Comparison of ENCODE assay signal across 16 cellular contexts in the genomic region with DNA sequence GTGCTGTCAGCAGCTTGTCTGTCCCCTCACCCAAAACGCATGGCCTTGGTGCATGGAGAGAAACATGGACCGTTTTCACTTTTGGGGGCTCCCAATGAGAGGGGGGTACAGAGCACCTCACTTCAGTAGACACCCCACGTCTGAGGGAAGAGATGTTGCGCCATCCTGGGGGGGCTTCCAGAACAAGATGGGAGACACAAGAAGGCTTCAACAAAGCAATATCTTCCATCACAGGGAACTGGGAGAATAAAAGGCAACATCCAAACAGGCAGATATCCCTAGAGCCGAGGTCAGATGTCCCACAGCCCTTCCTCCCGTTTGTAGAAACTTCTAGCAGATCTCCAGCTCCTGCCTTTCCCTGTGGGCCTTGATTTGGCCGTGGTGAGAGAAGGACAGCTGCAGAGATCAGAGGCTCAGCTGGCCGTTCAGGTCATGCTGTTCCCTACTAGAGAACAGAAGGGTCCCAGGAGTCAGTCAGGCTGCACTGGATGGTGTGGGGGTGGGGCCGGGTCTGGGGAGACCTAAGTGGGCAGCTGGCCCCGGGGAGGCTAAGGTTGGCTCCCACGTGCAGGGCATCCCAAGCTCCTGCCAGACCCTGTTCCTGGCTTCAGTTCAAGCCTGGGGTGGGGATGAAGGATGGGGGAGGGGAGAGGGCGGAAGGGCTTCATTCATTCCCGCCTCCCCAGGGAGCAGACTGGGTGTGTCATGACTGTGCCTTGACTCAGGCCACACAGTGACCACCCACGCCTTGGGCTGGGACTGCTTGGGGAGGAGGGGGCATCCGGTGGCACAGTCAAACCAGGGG. TPM values are rescaled to one million over a fixed set of nuclear protein-coding genes. Genes with fewer than 3 reads are reported as not detected.
DNase-seq lines count a peak whose midpoint lies in the region; ATAC-seq and TF ChIP-seq lines count a peak whose summit lies in the region.
"Had no signal": no experiment of that assay in that cellular context is flagged by ENCODE, and none has a peak within 500 bp of the region (broad histone marks: within the 10 kb centered on the region; RNA-seq: fewer than 3 reads in every experiment).

No MANE protein-coding gene starts in this region.

- BruUV-seq in HCT116 (replicated peaks; lab: Mats Ljungman, UMichigan), result no TSS peak

- no peaks in the 10 kb centered on the region for H3K9me2 ChIP-seq in HCT116 (ENCODE audit: insufficient read depth)

- no peak overlapping the region for H2AFZ ChIP-seq in HCT116 (ENCODE audit: low read depth, low read length, poor library complexity, severe bottlenecking)
- H2AFZ ChIP-seq in smooth muscle cell (ENCODE audit: low read depth), result no peak overlapping the region

- no peaks in the 10 kb centered on the region for H4K20me1 ChIP-seq in HCT116 (ENCODE audit: insufficient read depth)
- H4K20me1 ChIP-seq in smooth muscle cell (ENCODE audit: low read depth), result peaks cover 79% of the 10 kb centered on the region

- 80% methylated on average over 12 of the region's 15 CpGs for WGBS in smooth muscle cell (ENCODE audit: low lambda C conversion rate)

- DNase-seq in HCT116 (ENCODE audit: low read depth, low spot score) (no peak), amniotic epithelial cell (ENCODE audit: low read depth) (peak; percentile 5), right atrium auricular region (ENCODE audit: low spot score) (no peak), smooth muscle cell (lab: John Stamatoyannopoulos, UW; ENCODE audit: unreplicated experiment) (no peak), KG1 (lab: John Stamatoyannopoulos, UW) (no peak), lower lobe of right lung (no peak), globus pallidus (ENCODE audit: low spot score) (no peak)
- DNase-seq: activated CD4-positive, alpha-beta T cell treated with anti-CD3 and anti-CD28 coated beads, Interleukin-2, amount 50 U/mL, for 4 hours; activated naive CD4-positive, alpha-beta T cell treated with anti-CD3 and anti-CD28 coated beads for 36 hours; dermis blood vessel endothelial cell; foreskin keratinocyte; NCI-H1436 treated with DMSO at 0.1 percent for 48 hours; stimulated activated CD4-positive, alpha-beta T cell treated with anti-CD3 and anti-CD28 coated beads, Interleukin-4, amount 100 ng/mL, for 1 hour; T-helper 2 cell had no signal

- no peak for TF ChIP-seq POLR2A in HCT116 (IDR thresholded peaks at IDR 0.05; ENCODE audit: borderline replicate concordance, extremely low read depth, insufficient read depth, insufficient read length)

- peak overlapping the region; percentile 15 to 38 for H3K4me3 ChIP-seq in HCT116 (replicated peaks in 1 of 2; ENCODE audit: low read depth in 1 of 2, low read length in 2 of 2)
- H3K4me3 ChIP-seq in right atrium auricular region, result no peak overlapping the region
- no peak overlapping the region for H3K4me3 ChIP-seq in smooth muscle cell
- H3K4me3 ChIP-seq in lower lobe of right lung, result no peak overlapping the region

- H3K79me2 ChIP-seq in HCT116 (ENCODE audit: insufficient read depth, low read length), result peaks cover 71% of the 10 kb centered on the region
- peaks cover 70% of the 10 kb centered on the region for H3K79me2 ChIP-seq in smooth muscle cell (ENCODE audit: low read depth)

- H3K4me2 ChIP-seq in HCT116 (ENCODE audit: low read length), result peak overlapping the region; percentile 74
- peak overlapping the region; percentile 31 for H3K4me2 ChIP-seq in smooth muscle cell

- CTCF ChIA-PET in HCT116 (lab: Charles Lee), result no interaction called here

- peaks cover 0 to 35% of the 10 kb centered on the region in 2 experiments; a peak in 2 of 4 replicates for H3K36me3 ChIP-seq in HCT116 (ENCODE audit: control insufficient read depth in 1 of 2, insufficient read depth in 2 of 2, low read length in 2 of 2)
- H3K36me3 ChIP-seq in right atrium auricular region, result no peaks in the 10 kb centered on the region
- no peaks in the 10 kb centered on the region for H3K36me3 ChIP-seq in smooth muscle cell (ENCODE audit: low read depth)
- H3K36me3 ChIP-seq in lower lobe of right lung, result peaks cover 20% of the 10 kb centered on the region

- RAD21 ChIA-PET in HCT116 (lab: Charles Lee; ENCODE audit: low non-redundant PET in 1 of 2, low total read pairs in 2 of 2, uncharacterized antibody in 2 of 2, unreplicated experiment in 2 of 2), result interaction anchor here in 1 of 2 experiments (0.6 kb wide), 1 partner anchor 43 kb away, joined by 4 read pairs; no protein-coding TSS in a partner anchor

- H3K9ac ChIP-seq in HCT116 (ENCODE audit: low read length) (peak overlapping the region; percentile 49), smooth muscle cell (ENCODE audit: low read depth) (no peak overlapping the region)

- H3K4me1 ChIP-seq in HCT116 (ENCODE audit: control insufficient read depth in 1 of 2, insufficient read depth in 2 of 2, low read length in 2 of 2) (peaks cover 42 to 74% of the 10 kb centered on the region in 2 experiments), right atrium auricular region (peaks cover 0 to 56% of the 10 kb centered on the region in 2 donors), smooth muscle cell (ENCODE audit: low read depth) (peaks cover 3% of the 10 kb centered on the region), lower lobe of right lung (peaks cover 20% of the 10 kb centered on the region)
- H3K4me1 ChIP-seq: foreskin keratinocyte had no signal

- TF ChIP-seq CTCF in HCT116 (IDR thresholded peaks at IDR 0.05 in 2 of 3, conservative IDR thresholded peaks at IDR 0.05 in 1 of 3; ENCODE audit: borderline replicate concordance in 1 of 3, insufficient read depth in 1 of 3, low read depth in 2 of 3, low read length in 2 of 3) (no peak), right atrium auricular region (IDR thresholded peaks at IDR 0.05) (no peak), smooth muscle cell (IDR thresholded peaks at IDR 0.05; ENCODE audit: borderline replicate concordance, insufficient read depth, poor library complexity, severe bottlenecking) (no peak), lower lobe of right lung (IDR thresholded peaks at IDR 0.05) (no peak)

- intact Hi-C loops in HCT116 (cut with micrococcal nuclease) (no loop called here), lower lobe of right lung (cut with DNase I) (no loop called here)

- TF ChIP-seq RAD21 in HCT116 (IDR thresholded peaks at IDR 0.05; ENCODE audit: low read depth), result no peak

- H3K27ac ChIP-seq in HCT116 (ENCODE audit: low read depth, low read length) (peak overlapping the region; percentile 52), right atrium auricular region (peak overlapping the region; percentile 36 to 61), smooth muscle cell (ENCODE audit: low read depth) (no peak overlapping the region), lower lobe of right lung (no peak overlapping the region)
- H3K27ac ChIP-seq: foreskin keratinocyte had no signal

- POLR2A ChIA-PET in HCT116 (lab: Charles Lee), result interaction anchor here (1.0 to 7.1 kb wide), 3 partner anchors 10 to 80 kb away, joined by 3 to 47 read pairs (median 3); partner anchors contain the start of gene MIIP

- no peaks in the 10 kb centered on the region for H3K9me3 ChIP-seq in HCT116 (ENCODE audit: control insufficient read depth in 1 of 2, insufficient read depth in 1 of 2, low read depth in 1 of 2, low read length in 2 of 2)
- H3K9me3 ChIP-seq in right atrium auricular region, result no peaks in the 10 kb centered on the region
- no peaks in the 10 kb centered on the region for H3K9me3 ChIP-seq in smooth muscle cell (replicated peaks; ENCODE audit: low read depth)
- no peaks in the 10 kb centered on the region for H3K9me3 ChIP-seq in lower lobe of right lung

- no peaks in the 10 kb centered on the region for H3K27me3 ChIP-seq in HCT116 (ENCODE audit: insufficient read depth, low read length)
- no peaks in the 10 kb centered on the region for H3K27me3 ChIP-seq in right atrium auricular region
- H3K27me3 ChIP-seq in smooth muscle cell (ENCODE audit: low read depth), result no peaks in the 10 kb centered on the region
- no peaks in the 10 kb centered on the region for H3K27me3 ChIP-seq in lower lobe of right lung (ENCODE audit: low read depth)
- H3K27me3 ChIP-seq: foreskin keratinocyte had no signal

- H3F3A ChIP-seq in smooth muscle cell (ENCODE audit: low read depth), result peaks cover 5% of the 10 kb centered on the region

- ATAC-seq in HCT116 (peak; percentile 45), lower lobe of right lung (no peak), HG02973 (IDR thresholded peaks at IDR 0.05; ENCODE audit: unreplicated experiment) (no peak)
- ATAC-seq: foreskin keratinocyte, left lobe of liver had no signal

TF ChIP-seq in HCT116, 20 proteins besides CTCF, POLR2A, EP300 and RAD21 (continues in another document):
- peak; percentile 56 for TF ChIP-seq POLR2AphosphoS5 (IDR thresholded peaks at IDR 0.05; ENCODE audit: low read depth, low read length)
- TF ChIP-seq TCF7L2 (IDR thresholded peaks at IDR 0.05; ENCODE audit: borderline replicate concordance, extremely low read depth, insufficient read depth, insufficient read length), result no peak
- TF ChIP-seq, protein P1, sequence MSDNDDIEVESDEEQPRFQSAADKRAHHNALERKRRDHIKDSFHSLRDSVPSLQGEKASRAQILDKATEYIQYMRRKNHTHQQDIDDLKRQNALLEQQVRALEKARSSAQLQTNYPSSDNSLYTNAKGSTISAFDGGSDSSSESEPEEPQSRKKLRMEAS (IDR thresholded peaks at IDR 0.05), result no peak

RNA-seq across cellular contexts. Expression of gene PLOD1, which starts 4.4 kb away (rescaled TPM):
- total RNA-seq in HCT116 (2021; ENCODE audit: unreplicated experiment) (175 TPM), right atrium auricular region (10 to 100 TPM; 56.1 to 58.1 TPM), smooth muscle cell (292 and 362 TPM in 2 replicates), lower lobe of right lung (84.5 TPM)
- 385 TPM in 2 replicates for polyA plus RNA-seq in HCT116 (2012)
- polyA plus RNA-seq in smooth muscle cell, result 425 and 559 TPM in 2 replicates

RNA-seq across cellular contexts. Expression of gene KIAA2013, which starts 12.7 kb away (rescaled TPM):
- 61.9 TPM for total RNA-seq in HCT116 (2021; ENCODE audit: unreplicated experiment)
- 77.1 and 87.7 TPM in 2 replicates for polyA plus RNA-seq in HCT116 (2012)
- 10 to 100 TPM; 70.8 to 73.2 TPM for total RNA-seq in right atrium auricular region
- total RNA-seq in smooth muscle cell, result 41.0 and 41.3 TPM in 2 replicates
- polyA plus RNA-seq in smooth muscle cell, result 70.9 and 71.6 TPM in 2 replicates
- total RNA-seq in lower lobe of right lung, result 46.8 TPM

RNA-seq across cellular contexts. Expression of gene MFN2, which starts 41.3 kb away (rescaled TPM):
- total RNA-seq in HCT116 (2021; ENCODE audit: unreplicated experiment) (83.0 TPM), right atrium auricular region (100 to 1,000 TPM; 367 to 466 TPM), smooth muscle cell (30.0 and 34.2 TPM in 2 replicates), lower lobe of right lung (72.2 TPM)
- 68.4 and 71.0 TPM in 2 replicates for polyA plus RNA-seq in HCT116 (2012)
- 39.7 and 42.8 TPM in 2 replicates for polyA plus RNA-seq in smooth muscle cell

Comparison
In these comparisons a context has a peak if more than half of its experiments do, and no peak if none do; other contexts are left out.
1. H3K27ac ChIP-seq: peak in HCT116 (single experiment) and right atrium auricular region (2 of 2); none in smooth muscle cell (single experiment) and lower lobe of right lung (single experiment).
2. H3K4me3 ChIP-seq: peak in HCT116 (2 of 2); none in right atrium auricular region (0 of 2), smooth muscle cell (single experiment) and lower lobe of right lung (single experiment).